ENCODE assay signal across 15 cellular contexts in the genomic region with DNA sequence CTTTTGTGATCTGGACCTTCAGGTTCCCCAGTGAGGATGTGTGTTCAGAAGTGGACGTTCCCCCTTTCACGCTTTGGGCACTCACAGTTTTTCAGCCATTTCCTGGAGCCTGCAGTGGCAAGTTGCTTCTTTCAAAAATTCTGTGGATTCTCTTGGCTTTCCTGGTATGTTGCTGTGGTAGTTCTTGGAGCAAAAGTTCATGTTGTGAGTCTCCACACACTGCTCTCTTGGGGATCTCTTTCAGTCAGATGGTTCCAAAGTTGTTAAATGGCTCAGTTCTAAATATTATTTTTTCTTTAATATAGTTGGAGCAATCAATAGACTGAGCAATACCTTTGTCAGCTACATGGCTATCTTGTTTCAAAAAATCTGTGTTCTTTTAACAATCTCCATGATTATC. TPM values are rescaled to one million over a fixed set of nuclear protein-coding genes. Genes with fewer than 3 reads are reported as not detected.
"Had no signal": no experiment of that assay in that cellular context is flagged by ENCODE, and none has a peak within 500 bp of the region (broad histone marks: within the 10 kb centered on the region; RNA-seq: fewer than 3 reads in every experiment).

No MANE protein-coding gene starts in this region.

- H3K4me3 ChIP-seq: left lung, mucosa of descending colon, upper lobe of right lung had no signal

- ATAC-seq: effector memory CD8-positive, alpha-beta T cell; left lung; mucosa of descending colon; naive thymus-derived CD8-positive, alpha-beta T cell; stimulated activated naive CD8-positive, alpha-beta T cell treated with anti-CD3 and anti-CD28 coated beads, Interleukin-15, Interleukin-2, amounts not matched to agents 100 U/mL and 50 U/mL, for 24 hours; upper lobe of right lung had no signal

- DNase-seq: activated CD4-positive, alpha-beta T cell treated with anti-CD3 and anti-CD28 coated beads, Interleukin-2, amount 10 ng/mL, durations not matched to agents 7 days and 5 days; aorta; effector memory CD8-positive, alpha-beta T cell; hippocampal formation; kidney; left lung; mammary epithelial cell; mucosa of descending colon; naive thymus-derived CD8-positive, alpha-beta T cell; stimulated activated CD4-positive, alpha-beta T cell treated with anti-CD3 and anti-CD28 coated beads, Interleukin-15, amount 100 ng/mL, for 24 hours; stimulated activated CD4-positive, alpha-beta T cell treated with anti-CD3 and anti-CD28 coated beads, Interleukin-4, amount 100 ng/mL, for 1 hour; stimulated activated naive CD8-positive, alpha-beta T cell treated with anti-CD3 and anti-CD28 coated beads, Interleukin-15, Interleukin-2, amounts not matched to agents 100 U/mL and 50 U/mL, for 24 hours; upper lobe of right lung had no signal

- H3K4me1 ChIP-seq: left lung, upper lobe of right lung had no signal

- H3K36me3 ChIP-seq: left lung, neutrophil, upper lobe of right lung had no signal

- H3K27me3 ChIP-seq: left lung, neutrophil, upper lobe of right lung had no signal

- H3K9me3 ChIP-seq: mucosa of descending colon, neutrophil, upper lobe of right lung had no signal

- H3K27ac ChIP-seq: left lung, neutrophil, upper lobe of right lung had no signal

RNA-seq across cellular contexts. Expression of a gene that starts 28.5 kb away (rescaled TPM):
- total RNA-seq: activated T-helper 1 cell treated with anti-CD3 and anti-CD28 coated beads, Interleukin-12 subunit alpha, Interleukin-12 subunit beta, Interleukin-2, Interleukin-4 antibody, amounts not matched to agents 30 ng/mL and 10 ng/mL and 1 ng/mL, durations not matched to agents 14 hours and 24 hours and 36 hours had no signal
